In the genomic region with DNA sequence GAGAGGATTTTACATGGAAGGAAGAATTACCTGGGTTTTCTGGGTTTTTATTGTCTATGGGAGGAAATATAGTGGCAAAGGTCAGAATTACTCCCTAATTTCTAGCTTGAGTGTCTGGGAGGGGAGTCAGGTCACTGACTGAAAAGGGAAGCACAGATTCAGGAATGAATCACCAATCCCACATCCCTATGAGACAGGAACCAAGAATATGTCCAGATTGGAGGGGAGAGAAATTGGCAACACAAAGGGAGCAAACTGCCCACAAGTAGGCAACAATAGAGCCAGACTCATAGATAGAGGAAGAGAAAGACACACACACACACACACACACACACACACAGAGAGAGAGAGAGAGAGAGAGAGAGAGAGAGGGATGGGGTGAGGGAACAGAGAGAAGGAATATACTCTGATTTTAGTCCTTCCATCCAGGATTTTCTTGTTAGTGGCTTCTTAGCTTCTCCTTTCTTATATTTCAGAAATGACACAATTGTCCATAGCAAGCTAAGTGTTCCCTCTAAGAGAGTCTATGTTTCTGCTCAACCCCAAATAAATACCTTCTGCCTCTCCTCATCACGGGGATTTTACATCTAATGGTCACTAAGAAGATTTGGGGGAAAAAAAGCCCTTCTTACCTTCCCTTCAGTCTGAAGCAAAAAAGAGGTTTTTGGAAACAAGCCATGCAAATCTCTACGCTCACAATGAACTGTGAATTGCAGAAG, we compare ENCODE assay signal across 18 cellular contexts. TPM values are rescaled to one million over a fixed set of nuclear protein-coding genes. Genes with fewer than 3 reads are reported as not detected.
DNase-seq lines count a peak whose midpoint lies in the region; ATAC-seq, FAIRE-seq and TF ChIP-seq lines count a peak whose summit lies in the region.
"Had no signal": no experiment of that assay in that cellular context is flagged by ENCODE, and none has a peak within 500 bp of the region (broad histone marks: within the 10 kb centered on the region; RNA-seq: fewer than 3 reads in every experiment).

No MANE protein-coding gene starts in this region.

- H3K9me3 ChIP-seq in effector memory CD4-positive, alpha-beta T cell (ENCODE audit: control insufficient read depth, low read length), result no peaks in the 10 kb centered on the region
- H3K9me3 ChIP-seq: stomach had no signal

- peaks cover 8% of the 10 kb centered on the region for H3K36me3 ChIP-seq in effector memory CD4-positive, alpha-beta T cell (ENCODE audit: control insufficient read depth, insufficient read depth, low read length)
- H3K36me3 ChIP-seq: stomach had no signal

- DNase-seq in GM12891 (ENCODE audit: insufficient read length, low spot score) (no peak), GF-D8 (lab: John Stamatoyannopoulos, UW) (no peak), left ventricle myocardium superior (no peak), NCI-H1694 treated with DMSO at 0.1 percent for 48 hours (lab: John Stamatoyannopoulos, UW) (no peak)
- no peak for DNase-seq in effector memory CD4-positive, alpha-beta T cell
- DNase-seq in activated CD8-positive, alpha-beta memory T cell treated with anti-CD3 and anti-CD28 coated beads, Interleukin-2, amount 50 U/mL, for 48 hours, result no peak
- DNase-seq: mammary epithelial cell, NCI-H1092 treated with DMSO at 0.1 percent for 48 hours, NCI-H524, Right ventricle myocardium superior, stomach had no signal

- no peak overlapping the region for H3K4me3 ChIP-seq in effector memory CD4-positive, alpha-beta T cell (ENCODE audit: insufficient read depth, low read depth, low read length, poor library complexity, severe bottlenecking)
- H3K4me3 ChIP-seq: stomach had no signal

- peak; percentile 67 for FAIRE-seq in GM12891 (lab: Jason Lieb, UNC)

- intact Hi-C loops in left ventricle myocardium superior (cut with micrococcal nuclease), result no loop called here

- peak overlapping the region; percentile 17 for H3K27ac ChIP-seq in effector memory CD4-positive, alpha-beta T cell (ENCODE audit: insufficient read depth, low read length, poor library complexity, severe bottlenecking)
- H3K27ac ChIP-seq: C4-2B, stomach, VCaP had no signal

- no peak; the same call in 1 of the 2 replicates for TF ChIP-seq POLR2A in GM12891 (IDR thresholded peaks at IDR 0.05; ENCODE audit: low read depth, low read length)

- ATAC-seq in GM19463 (IDR thresholded peaks at IDR 0.05; ENCODE audit: unreplicated experiment) (peak; percentile 4), HG03342 (IDR thresholded peaks at IDR 0.05; ENCODE audit: unreplicated experiment) (peak; percentile 7), left ventricle myocardium superior (no peak)
- ATAC-seq: esophagus mucosa had no signal

- H3K27me3 ChIP-seq in effector memory CD4-positive, alpha-beta T cell (replicated peaks; ENCODE audit: control insufficient read depth, insufficient read depth, low read length, poor library complexity, severe bottlenecking), result no peaks in the 10 kb centered on the region
- H3K27me3 ChIP-seq: stomach had no signal

- peaks cover 10% of the 10 kb centered on the region for H3K4me1 ChIP-seq in effector memory CD4-positive, alpha-beta T cell (ENCODE audit: control insufficient read depth, insufficient read depth, low read length, poor library complexity, severe bottlenecking)
- H3K4me1 ChIP-seq: stomach had no signal

TF ChIP-seq in GM12891, 5 proteins besides CTCF, POLR2A, EP300 and RAD21:
- TF ChIP-seq TAF1 (IDR thresholded peaks at IDR 0.05; ENCODE audit: low read depth, low read length), result no peak
- TF ChIP-seq POLR2AphosphoS5 (IDR thresholded peaks at IDR 0.05; ENCODE audit: low read depth, low read length), result no peak
- TF ChIP-seq POU2F2 (IDR thresholded peaks at IDR 0.05; ENCODE audit: low read depth, low read length), result no peak
- peak; percentile 46; the same call in 1 of the 2 replicates for TF ChIP-seq SPI1 (IDR thresholded peaks at IDR 0.05; ENCODE audit: low read depth, low read length)

RNA-seq across cellular contexts. Expression of gene P2RY10, which starts 12.0 kb away (rescaled TPM):
- 39.9 TPM for polyA plus RNA-seq in GM12891 (2012; ENCODE audit: low read depth, missing spikeins)
- total RNA-seq in left ventricle myocardium superior, result 0.20 TPM
- total RNA-seq: cerebellum, HT1080, mammary epithelial cell, Right ventricle myocardium superior had no signal
- polyA plus RNA-seq: mammary epithelial cell had no signal
